ENCODE assay signal across 20 cellular contexts in the genomic region with DNA sequence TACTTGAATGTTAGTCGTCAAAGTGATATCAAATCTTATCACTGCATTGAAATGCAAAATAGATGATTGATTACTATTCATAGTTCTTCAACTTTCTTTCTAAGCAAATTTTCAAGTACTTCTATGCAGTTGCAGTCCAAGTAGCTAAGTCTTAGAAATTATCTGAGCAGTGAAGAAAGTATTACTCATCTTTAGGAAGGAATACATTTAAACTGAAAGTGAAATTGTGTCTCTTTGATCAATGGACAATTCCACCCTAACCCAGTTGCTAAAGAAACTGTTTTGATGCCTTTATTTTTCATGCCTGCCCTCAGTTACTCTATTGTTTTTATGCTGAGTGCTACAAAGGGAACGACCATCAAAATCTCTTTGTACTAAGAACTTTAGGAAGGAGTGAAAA.
DNase-seq lines count a peak whose midpoint lies in the region; ATAC-seq, FAIRE-seq and TF ChIP-seq lines count a peak whose summit lies in the region.
"Had no signal": no experiment of that assay in that cellular context is flagged by ENCODE, and none has a peak within 500 bp of the region (broad histone marks: within the 10 kb centered on the region; RNA-seq: fewer than 3 reads in every experiment).

No MANE protein-coding gene starts in this region.

- H3K36me3 Mint-ChIP-seq in endothelial cell (ENCODE audit: low read depth, unreplicated experiment): peaks cover 4% of the 10 kb centered on the region

- H3K27me3 ChIP-seq in HUES48 (ENCODE audit: control insufficient read depth, insufficient read depth, low read length) (no peaks in the 10 kb centered on the region), GM12878 (replicated peaks in 1 of 2; ENCODE audit: control insufficient read depth in 2 of 2, insufficient read depth in 2 of 2, low read length in 1 of 2) (no peaks in the 10 kb centered on the region)
- H3K27me3 ChIP-seq: Peyer's patch had no signal

- H3K9ac ChIP-seq in HUES48 (ENCODE audit: low read depth, low read length) (no peak overlapping the region), GM12878 (ENCODE audit: control insufficient read depth, insufficient read depth, low read length) (no peak overlapping the region)

- no peak for TF ChIP-seq RAD21 in GM12878 (IDR thresholded peaks at IDR 0.05; ENCODE audit: insufficient read depth, low read depth, low read length)

- H3K4me1 ChIP-seq in HUES48 (ENCODE audit: control insufficient read depth, insufficient read depth, low read length): peaks cover 17% of the 10 kb centered on the region
- H3K4me1 ChIP-seq in GM12878 (ENCODE audit: control insufficient read depth, insufficient read depth, low read length): no peaks in the 10 kb centered on the region
- H3K4me1 ChIP-seq: Peyer's patch had no signal

- CTCF ChIA-PET in GM12878 (lab: Yijun Ruan, JAX): no interaction called here

- H3K27ac ChIP-seq in HUES48 (ENCODE audit: low read depth, low read length) (peak overlapping the region; percentile 12), GM12878 (ENCODE audit: control insufficient read depth, insufficient read depth) (no peak overlapping the region)
- H3K27ac ChIP-seq: Peyer's patch, VCaP had no signal

- peaks cover 3% of the 10 kb centered on the region for H3K4me1 Mint-ChIP-seq in endothelial cell (ENCODE audit: unreplicated experiment)

- H3K9me3 ChIP-seq in HUES48 (ENCODE audit: control insufficient read depth, insufficient read depth, low read length): 0 out of 2 replicates have a peak, but pooled peaks cover 7% of the 10 kb centered on the region
- H3K9me3 ChIP-seq in GM12878 (replicated peaks; ENCODE audit: control insufficient read depth, insufficient read depth, low read length): no peaks in the 10 kb centered on the region; the same call in 2 of the 3 replicates
- H3K9me3 ChIP-seq: Peyer's patch had no signal

- no peak overlapping the region for H3K27ac Mint-ChIP-seq in endothelial cell (ENCODE audit: unreplicated experiment)
- H3K27ac Mint-ChIP-seq: stimulated activated naive CD8-positive, alpha-beta T cell treated with anti-CD3 and anti-CD28 coated beads, Interleukin-15, Interleukin-2, amounts not matched to agents 100 ng/mL and 50 ng/mL, for 24 hours had no signal

- POLR2A ChIA-PET in GM12878 (lab: Charles Lee): no interaction called here

- H4K20me1 ChIP-seq in GM12878 (ENCODE audit: control insufficient read depth, insufficient read depth): no peaks in the 10 kb centered on the region

- H3K4me3 ChIP-seq in HUES48 (ENCODE audit: low read depth, low read length): no peak overlapping the region
- H3K4me3 ChIP-seq in GM12878: no peak overlapping the region
- H3K4me3 ChIP-seq: Peyer's patch had no signal

- TF ChIP-seq POLR2A in GM12878 (IDR thresholded peaks at IDR 0.05; ENCODE audit: low read depth, low read length): no peak

- peak; percentile 37 for DNase-seq in ELR (ENCODE audit: low read depth)
- DNase-seq in GM12878 (ENCODE audit: low read depth, low spot score): no peak
- DNase-seq in left lobe of liver (ENCODE audit: low spot score): no peak
- no peak for DNase-seq in endothelial cell (ENCODE audit: low spot score)
- DNase-seq: AML-193; dermis blood vessel endothelial cell; foreskin melanocyte; H9; mesendoderm; NCI-H1694 treated with DMSO at 0.1 percent for 48 hours; NCI-H524 treated with DMSO at 0.1 percent for 48 hours; nucleus accumbens; Peyer's patch; stimulated activated CD4-positive, alpha-beta T cell treated with anti-CD3 and anti-CD28 coated beads, Interleukin-12 subunit alpha, Interleukin-12 subunit beta, amount 100 ng/mL, for 4 hours had no signal

- H3K27me3 Mint-ChIP-seq in endothelial cell (ENCODE audit: unreplicated experiment): no peaks in the 10 kb centered on the region
- H3K27me3 Mint-ChIP-seq: stimulated activated naive CD8-positive, alpha-beta T cell treated with anti-CD3 and anti-CD28 coated beads, Interleukin-15, Interleukin-2, amounts not matched to agents 100 ng/mL and 50 ng/mL, for 24 hours had no signal

- TF ChIP-seq CTCF in GM12878 (IDR thresholded peaks at IDR 0.05 in 2 of 3, conservative IDR thresholded peaks at IDR 0.05 in 1 of 3; ENCODE audit: control insufficient read depth in 2 of 3, extremely low read depth in 1 of 3, insufficient read depth in 1 of 3, low read depth in 3 of 3, low read length in 3 of 3): no peak
- TF ChIP-seq CTCF in endothelial cell (IDR thresholded peaks at IDR 0.05; ENCODE audit: unreplicated experiment): no peak

- no peaks in the 10 kb centered on the region for H3K79me2 ChIP-seq in GM12878 (ENCODE audit: control insufficient read depth, insufficient read depth, low read length)

- H3K4me3 Mint-ChIP-seq in endothelial cell (ENCODE audit: unreplicated experiment): no peak overlapping the region
- H3K4me3 Mint-ChIP-seq: H9; stimulated activated naive CD8-positive, alpha-beta T cell treated with anti-CD3 and anti-CD28 coated beads, Interleukin-15, Interleukin-2, amounts not matched to agents 100 ng/mL and 50 ng/mL, for 24 hours had no signal

- in situ Hi-C loops in GM12878 (cut with MboI): no loop called here

- intact Hi-C loops in GM12878 (cut with micrococcal nuclease; ENCODE audit: unreplicated experiment): no loop called here

- ATAC-seq in GM12878 (peak; percentile 38; the same call in 2 of the 3 replicates), left lobe of liver (peak; percentile 47), GM21447 (IDR thresholded peaks at IDR 0.05; ENCODE audit: unreplicated experiment) (no peak), HG02970 (IDR thresholded peaks at IDR 0.05; ENCODE audit: low FRiP score, unreplicated experiment) (no peak), HG03039 (IDR thresholded peaks at IDR 0.05; ENCODE audit: unreplicated experiment) (no peak)

- H3K36me3 ChIP-seq in HUES48 (ENCODE audit: control insufficient read depth, insufficient read depth, low read length) (no peaks in the 10 kb centered on the region), GM12878 (ENCODE audit: control insufficient read depth in 2 of 2, insufficient read depth in 2 of 2, low read length in 1 of 2) (no peaks in the 10 kb centered on the region)
- H3K36me3 ChIP-seq: Peyer's patch had no signal

- no peak for FAIRE-seq in GM12878 (lab: Jason Lieb, UNC)

- SMC1A ChIA-PET in GM12878 (lab: Charles Lee; ENCODE audit: uncharacterized antibody, unreplicated experiment): no interaction called here

- no peak overlapping the region for H2AFZ ChIP-seq in GM12878 (ENCODE audit: control insufficient read depth, low read depth, low read length)

- RAD21 ChIA-PET in GM12878 (lab: Charles Lee; ENCODE audit: unreplicated experiment): no interaction called here

- no peaks in the 10 kb centered on the region for H3K9me3 Mint-ChIP-seq in endothelial cell (ENCODE audit: unreplicated experiment)

- TF ChIP-seq EP300 in GM12878 (IDR thresholded peaks at IDR 0.05; ENCODE audit: borderline replicate concordance in 1 of 2, control insufficient read depth in 1 of 2, low read depth in 2 of 2, low read length in 2 of 2): no peak

- H3K4me2 ChIP-seq in GM12878 (ENCODE audit: control insufficient read depth, insufficient read depth): no peak overlapping the region

- WGBS in GM12878 (ENCODE audit: insufficient coverage, insufficient replicate concordance, low lambda C conversion rate, missing lambda C conversion rate): 21% methylated on average over 2 of the region's 2 CpGs

- BruUV-seq in GM12878 (replicated peaks; lab: Mats Ljungman, UMichigan): no TSS peak

TF ChIP-seq in GM12878, 131 proteins besides CTCF, POLR2A, EP300 and RAD21 (continues in another document):
- TF ChIP-seq HCFC1 (IDR thresholded peaks at IDR 0.05; ENCODE audit: low read length): no peak
- TF ChIP-seq ETV6 (conservative IDR thresholded peaks at IDR 0.05 in 1 of 2, IDR thresholded peaks at IDR 0.05 in 1 of 2; ENCODE audit: borderline replicate concordance in 1 of 2, low read depth in 1 of 2): no peak
- TF ChIP-seq E2F8 (IDR thresholded peaks at IDR 0.05; ENCODE audit: low read depth, partially characterized antibody): no peak
- no peak for TF ChIP-seq CHD1 (IDR thresholded peaks at IDR 0.05; ENCODE audit: low read depth, low read length)
- no peak for TF ChIP-seq PBX3 (IDR thresholded peaks at IDR 0.05; ENCODE audit: insufficient replicate concordance, low read depth, low read length)
- TF ChIP-seq TCF7 (IDR thresholded peaks at IDR 0.05; ENCODE audit: borderline replicate concordance): no peak
- no peak for TF ChIP-seq JUND (IDR thresholded peaks at IDR 0.05; ENCODE audit: low read depth, low read length)
- TF ChIP-seq IRF4 (IDR thresholded peaks at IDR 0.05; ENCODE audit: low read depth, low read length): no peak

Comparison
In these comparisons a context has a peak if more than half of its experiments do, and no peak if none do; other contexts are left out.
1. ATAC-seq: peak in GM12878 (single experiment) and left lobe of liver (single experiment); none in GM21447 (single experiment), HG02970 (single experiment) and HG03039 (single experiment).